21 cellular contexts compared by ENCODE assay signal in genomic region chr1:14340244-14340800, GRCh38.
DNase-seq lines count a peak whose midpoint lies in the region; ATAC-seq and TF ChIP-seq lines count a peak whose summit lies in the region.
"Had no signal": no experiment of that assay in that cellular context is flagged by ENCODE, and none has a peak within 500 bp of the region (broad histone marks: within the 10 kb centered on the region; RNA-seq: fewer than 3 reads in every experiment).

No MANE protein-coding gene starts in this region.

- H3F3A ChIP-seq in GM23338 (replicated peaks; ENCODE audit: low read depth), result no peaks in the 10 kb centered on the region

- no peaks in the 10 kb centered on the region for H3K79me2 ChIP-seq in GM23338 (replicated peaks; ENCODE audit: insufficient read depth)

- H3K9me3 Mint-ChIP-seq in GM23338, result peaks cover 2% of the 10 kb centered on the region; the same call in 2 of the 3 replicates
- H3K9me3 Mint-ChIP-seq: dendritic cell treated with granulocyte-macrophage colony-stimulating factor and Interleukin-4, amounts not matched to agents 40 ng/mL and 50 ng/mL, for 4 days had no signal

- no peak overlapping the region for H3K4me3 Mint-ChIP-seq in GM23338
- H3K4me3 Mint-ChIP-seq: activated naive CD8-positive, alpha-beta T cell; B cell; dendritic cell treated with granulocyte-macrophage colony-stimulating factor and Interleukin-4, amounts not matched to agents 40 ng/mL and 50 ng/mL, for 4 days; H9; nephron had no signal

- no peak overlapping the region for H3K27ac Mint-ChIP-seq in GM23338
- H3K27ac Mint-ChIP-seq: activated naive CD8-positive, alpha-beta T cell; B cell; dendritic cell treated with granulocyte-macrophage colony-stimulating factor and Interleukin-4, amounts not matched to agents 40 ng/mL and 50 ng/mL, for 4 days; nephron had no signal

- H3K4me1 ChIP-seq in GM23338 (ENCODE audit: insufficient read depth) (peaks cover 19% of the 10 kb centered on the region), skeletal muscle satellite cell (ENCODE audit: control insufficient read depth, insufficient read depth, low read length) (peaks cover 19% of the 10 kb centered on the region)

- DNase-seq in GM23338 (ENCODE audit: low spot score), result no peak
- peak; percentile 36 to 83 for DNase-seq in cardiac fibroblast (ENCODE audit: low read depth in 2 of 2)
- peak; percentile 22 for DNase-seq in fibroblast of villous mesenchyme (ENCODE audit: low read depth)
- DNase-seq in DMS53 (lab: John Stamatoyannopoulos, UW), result no peak
- DNase-seq in activated CD8-positive, alpha-beta memory T cell treated with anti-CD3 and anti-CD28 coated beads, Interleukin-2, amount 50 U/mL, for 48 hours, result no peak
- DNase-seq in germinal center (ENCODE audit: low spot score), result no peak
- DNase-seq: activated CD8-positive, alpha-beta memory T cell treated with anti-CD3 and anti-CD28 coated beads for 24 hours; brain microvascular endothelial cell; DMS79 treated with DMSO at 0.1 percent for 48 hours; H9; NCI-H1105; NCI-H526; small intestine; stimulated activated naive CD4-positive, alpha-beta T cell; T1000; thyroid gland had no signal

- H3K9me2 ChIP-seq in GM23338 (ENCODE audit: insufficient read depth), result no peaks in the 10 kb centered on the region

- no peaks in the 10 kb centered on the region; the same call in 2 of the 3 replicates for H3K36me3 Mint-ChIP-seq in GM23338 (ENCODE audit: low read depth)
- H3K36me3 Mint-ChIP-seq: activated naive CD8-positive, alpha-beta T cell had no signal

- no peak overlapping the region for H3K27ac ChIP-seq in GM23338 (ENCODE audit: low read depth)
- H3K27ac ChIP-seq: brain microvascular endothelial cell, thyroid gland had no signal

- H4K20me1 ChIP-seq in GM23338 (replicated peaks; ENCODE audit: insufficient read depth), result no peaks in the 10 kb centered on the region

- peaks cover 18% of the 10 kb centered on the region for H3K4me1 Mint-ChIP-seq in GM23338
- H3K4me1 Mint-ChIP-seq: B cell, nephron had no signal

- H3K36me3 ChIP-seq in GM23338 (ENCODE audit: insufficient read depth) (no peaks in the 10 kb centered on the region), skeletal muscle satellite cell (ENCODE audit: insufficient read depth, low read length) (no peaks in the 10 kb centered on the region)
- H3K36me3 ChIP-seq: brain microvascular endothelial cell, thyroid gland had no signal

- no peaks in the 10 kb centered on the region for H3K9me3 ChIP-seq in skeletal muscle satellite cell (replicated peaks; ENCODE audit: low read length)
- H3K9me3 ChIP-seq: thyroid gland had no signal

- H2AFZ ChIP-seq in GM23338, result 0 out of 2 replicates have a peak overlapping the region, but pooled peaks have one; percentile 77

- no peaks in the 10 kb centered on the region for H3K27me3 ChIP-seq in GM23338 (ENCODE audit: insufficient read depth)
- H3K27me3 ChIP-seq in skeletal muscle satellite cell (ENCODE audit: control insufficient read depth, insufficient read depth, low read length), result no peaks in the 10 kb centered on the region
- H3K27me3 ChIP-seq: brain microvascular endothelial cell, thyroid gland had no signal

- ATAC-seq in GM23338, result no peak

- H3K9ac ChIP-seq in skeletal muscle satellite cell (ENCODE audit: low read depth, low read length), result peak overlapping the region; percentile 23

- H3K4me3 ChIP-seq in GM23338 (no peak overlapping the region), cardiac fibroblast (replicated peaks in 1 of 2; ENCODE audit: low read depth in 2 of 2, low read length in 2 of 2) (no peak overlapping the region), fibroblast of villous mesenchyme (ENCODE audit: low read depth, low read length) (no peak overlapping the region), skeletal muscle satellite cell (ENCODE audit: low read length) (no peak overlapping the region)
- H3K4me3 ChIP-seq: thyroid gland had no signal

- 0 out of 2 replicates have a peak overlapping the region, but pooled peaks have one; percentile 40 for H3K4me2 ChIP-seq in GM23338
- peak overlapping the region; percentile 33 for H3K4me2 ChIP-seq in skeletal muscle satellite cell (ENCODE audit: low read length)

- H3K27me3 Mint-ChIP-seq in GM23338 (ENCODE audit: insufficient read depth, low read depth, poor library complexity), result peaks cover 4% of the 10 kb centered on the region

- TF ChIP-seq CTCF in GM23338 (conservative IDR thresholded peaks at IDR 0.05; ENCODE audit: low read depth in 2 of 2) (no peak), cardiac fibroblast (IDR thresholded peaks at IDR 0.05; ENCODE audit: low read depth, low read length) (no peak), fibroblast of villous mesenchyme (IDR thresholded peaks at IDR 0.05; ENCODE audit: insufficient read depth, low read depth, low read length) (no peak)

TF ChIP-seq in GM23338, 12 proteins besides CTCF, POLR2A, EP300 and RAD21 (continues in another document):
- no peak for TF ChIP-seq REST (IDR thresholded peaks at IDR 0.05; ENCODE audit: unreplicated experiment)
- no peak for TF ChIP-seq EZH2phosphoT487 (IDR thresholded peaks at IDR 0.05; ENCODE audit: unreplicated experiment)
- TF ChIP-seq STAT1 (IDR thresholded peaks at IDR 0.05; ENCODE audit: unreplicated experiment), result no peak
- no peak for TF ChIP-seq EZH2 (IDR thresholded peaks at IDR 0.05; ENCODE audit: low read depth, unreplicated experiment)
- TF ChIP-seq CREB1 (CRISPR knock-in tag; IDR thresholded peaks at IDR 0.05; ENCODE audit: low read depth), result no peak
- TF ChIP-seq POLR2AphosphoS5 (IDR thresholded peaks at IDR 0.05; ENCODE audit: low read depth), result no peak
- no peak for TF ChIP-seq ZNF331 (CRISPR knock-in tag; IDR thresholded peaks at IDR 0.05; ENCODE audit: low read depth)
- no peak for TF ChIP-seq NANOG (IDR thresholded peaks at IDR 0.05; ENCODE audit: borderline replicate concordance)
- TF ChIP-seq ZNF114 (CRISPR knock-in tag; IDR thresholded peaks at IDR 0.05), result no peak

Comparison
In these comparisons a context has a peak if more than half of its experiments do, and no peak if none do; other contexts are left out.
1. DNase-seq: peak in cardiac fibroblast (2 of 2) and fibroblast of villous mesenchyme (single experiment); none in GM23338 (single experiment), DMS53 (single experiment), activated CD8-positive, alpha-beta memory T cell treated with anti-CD3 and anti-CD28 coated beads, Interleukin-2, amount 50 U/mL, for 48 hours (single experiment) and germinal center (single experiment).